1 cellular context compared by ENCODE assay signal in genomic region chr2:54446625-54447024, GRCh38.
A peak's percentile ranks its signal among the peaks of the same experiment; 100 is the strongest.
TF ChIP-seq lines count a peak whose summit lies in the region.

No MANE protein-coding gene starts in this region.

TF ChIP-seq in HepG2, 621 proteins besides CTCF, POLR2A, EP300 and RAD21 (continued from another document):
- TF ChIP-seq AHDC1 (CRISPR knock-in tag; IDR thresholded peaks at IDR 0.05; ENCODE audit: borderline replicate concordance) (peak; percentile 42; the same call in 1 of the 2 replicates), ETV5 (CRISPR knock-in tag; IDR thresholded peaks at IDR 0.05; ENCODE audit: borderline replicate concordance) (peak; percentile 44; the same call in 1 of the 2 replicates), NCOR1 (IDR thresholded peaks at IDR 0.05; ENCODE audit: borderline replicate concordance, low read length) (peak; percentile 25; the same call in 1 of the 2 replicates), SALL1 (CRISPR knock-in tag; IDR thresholded peaks at IDR 0.05) (peak; percentile 53), RXRB (CRISPR knock-in tag; IDR thresholded peaks at IDR 0.05; ENCODE audit: borderline replicate concordance) (peak; percentile 33; the same call in 1 of the 2 replicates), RARA (CRISPR knock-in tag; IDR thresholded peaks at IDR 0.05) (peak; percentile 73), KDM6A (CRISPR knock-in tag; IDR thresholded peaks at IDR 0.05; ENCODE audit: low read depth) (peak; percentile 52; the same call in 1 of the 2 replicates), SOX13 (IDR thresholded peaks at IDR 0.05) (no peak), SOX13 (CRISPR knock-in tag; conservative IDR thresholded peaks at IDR 0.05 in 1 of 2, IDR thresholded peaks at IDR 0.05 in 1 of 2) (peak in 1 of 2 experiments; percentile 78; a peak in 2 of 4 replicates), ZIK1 (CRISPR knock-in tag; IDR thresholded peaks at IDR 0.05; ENCODE audit: borderline replicate concordance, low read depth) (no peak), ZNF552 (CRISPR knock-in tag; IDR thresholded peaks at IDR 0.05; ENCODE audit: borderline replicate concordance) (no peak), HNF4G (IDR thresholded peaks at IDR 0.05; ENCODE audit: borderline replicate concordance, low read depth, low read length) (peak; percentile 34; the same call in 1 of the 2 replicates), HNF4G (CRISPR knock-in tag; IDR thresholded peaks at IDR 0.05; ENCODE audit: borderline replicate concordance, low read depth) (no peak), ZFP1 (CRISPR knock-in tag; IDR thresholded peaks at IDR 0.05) (peak; percentile 20; the same call in 1 of the 2 replicates), ZNF20 (CRISPR knock-in tag; IDR thresholded peaks at IDR 0.05) (no peak)
